ENCODE assay signal across 10 cellular contexts in genomic region chr3:44058022-44058867, GRCh38.
DNase-seq lines count a peak whose midpoint lies in the region; ATAC-seq and TF ChIP-seq lines count a peak whose summit lies in the region.
"Had no signal": no experiment of that assay in that cellular context is flagged by ENCODE, and none has a peak within 500 bp of the region (broad histone marks: within the 10 kb centered on the region; RNA-seq: fewer than 3 reads in every experiment).

No MANE protein-coding gene starts in this region.

- no peaks in the 10 kb centered on the region for H3K27me3 ChIP-seq in adipocyte (replicated peaks; ENCODE audit: control insufficient read depth, insufficient read depth, low read length)
- no peaks in the 10 kb centered on the region for H3K27me3 ChIP-seq in osteoblast (ENCODE audit: insufficient read depth, low read length)

- no peak overlapping the region for H3K9ac ChIP-seq in adipocyte (ENCODE audit: low read length)

- H4K20me1 ChIP-seq in osteoblast (ENCODE audit: insufficient read depth, low read length): no peaks in the 10 kb centered on the region

- H3K4me3 ChIP-seq in adipocyte (ENCODE audit: low read length) (peak overlapping the region; percentile 70), osteoblast (ENCODE audit: insufficient read depth, low read length) (peak overlapping the region; percentile 46)

- ATAC-seq in HG02610 (IDR thresholded peaks at IDR 0.05; ENCODE audit: unreplicated experiment): peak; percentile 92

- no peak overlapping the region for H2AFZ ChIP-seq in osteoblast (ENCODE audit: low read length)

- DNase-seq in T-helper 2 cell treated with Interferon-gamma antibody and Interleukin-4, amounts not matched to agents 5 μg/mL and 100 μg/mL, for 36 hours (ENCODE audit: low spot score): peak; percentile 6
- DNase-seq in T-helper 2 cell (no peak), NCI-H526 treated with DMSO at 0.1 percent for 48 hours (lab: John Stamatoyannopoulos, UW) (peak; percentile 1), adipocyte (ENCODE audit: low read depth) (peak; percentile 49), osteoblast (ENCODE audit: insufficient read length, low spot score, missing footprints) (peak; percentile 92), COLO829 (ENCODE audit: low spot score) (no peak)
- no peak for DNase-seq in activated effector memory CD4-positive, alpha-beta T cell treated with Interleukin-2 at 50 U/mL for 16 hours

- no peak for TF ChIP-seq CTCF in osteoblast (IDR thresholded peaks at IDR 0.05; ENCODE audit: extremely low read depth, low read depth, low read length)

- H3K9me3 ChIP-seq in adipocyte (ENCODE audit: control insufficient read depth, low read length) (no peaks in the 10 kb centered on the region), osteoblast (ENCODE audit: low read depth, low read length) (no peaks in the 10 kb centered on the region)

- no peak overlapping the region for H3K27ac ChIP-seq in osteoblast (ENCODE audit: low read depth, low read length)
- H3K27ac ChIP-seq: C4-2B had no signal

- H3K36me3 Mint-ChIP-seq in T-helper 2 cell treated with Interferon-gamma antibody and Interleukin-4, amounts not matched to agents 5 μg/mL and 100 μg/mL, for 36 hours (ENCODE audit: low read depth): no peaks in the 10 kb centered on the region

- H3K4me3 Mint-ChIP-seq in T-helper 2 cell treated with Interferon-gamma antibody and Interleukin-4, amounts not matched to agents 5 μg/mL and 100 μg/mL, for 36 hours: no peak overlapping the region
- H3K4me3 Mint-ChIP-seq: central memory CD8-positive, alpha-beta T cell had no signal

- H3K36me3 ChIP-seq in adipocyte (ENCODE audit: control insufficient read depth, insufficient read depth, low read length, severe bottlenecking) (no peaks in the 10 kb centered on the region), osteoblast (ENCODE audit: insufficient read depth, low read length) (no peaks in the 10 kb centered on the region)

- H3K4me1 Mint-ChIP-seq in T-helper 2 cell treated with Interferon-gamma antibody and Interleukin-4, amounts not matched to agents 5 μg/mL and 100 μg/mL, for 36 hours (ENCODE audit: low read depth): peaks cover 10% of the 10 kb centered on the region
- H3K4me1 Mint-ChIP-seq: central memory CD8-positive, alpha-beta T cell had no signal

- H3K4me1 ChIP-seq in adipocyte (ENCODE audit: control insufficient read depth, insufficient read depth, low read length) (peaks cover 11% of the 10 kb centered on the region), osteoblast (ENCODE audit: insufficient read depth, low read length) (peaks cover 9% of the 10 kb centered on the region)

- H3K9me3 Mint-ChIP-seq in T-helper 2 cell treated with Interferon-gamma antibody and Interleukin-4, amounts not matched to agents 5 μg/mL and 100 μg/mL, for 36 hours: no peaks in the 10 kb centered on the region
- H3K9me3 Mint-ChIP-seq: central memory CD8-positive, alpha-beta T cell had no signal

- no peak overlapping the region for H3K27ac Mint-ChIP-seq in T-helper 2 cell treated with Interferon-gamma antibody and Interleukin-4, amounts not matched to agents 5 μg/mL and 100 μg/mL, for 36 hours

- H3K4me2 ChIP-seq in osteoblast (ENCODE audit: insufficient read depth, low read length): peak overlapping the region; percentile 49

- peaks cover 23% of the 10 kb centered on the region for H3K79me2 ChIP-seq in osteoblast (ENCODE audit: insufficient read depth, low read length)

- H3K27me3 Mint-ChIP-seq in T-helper 2 cell treated with Interferon-gamma antibody and Interleukin-4, amounts not matched to agents 5 μg/mL and 100 μg/mL, for 36 hours (ENCODE audit: low read depth): peaks cover 25% of the 10 kb centered on the region

Comparison
In these comparisons a context has a peak if more than half of its experiments do, and no peak if none do; other contexts are left out.
1. DNase-seq: peak in T-helper 2 cell treated with Interferon-gamma antibody and Interleukin-4, amounts not matched to agents 5 μg/mL and 100 μg/mL, for 36 hours (single experiment), NCI-H526 treated with DMSO at 0.1 percent for 48 hours (single experiment), adipocyte (single experiment) and osteoblast (single experiment); none in T-helper 2 cell (0 of 5), COLO829 (single experiment) and activated effector memory CD4-positive, alpha-beta T cell treated with Interleukin-2 at 50 U/mL for 16 hours (single experiment).